In the genomic region with DNA sequence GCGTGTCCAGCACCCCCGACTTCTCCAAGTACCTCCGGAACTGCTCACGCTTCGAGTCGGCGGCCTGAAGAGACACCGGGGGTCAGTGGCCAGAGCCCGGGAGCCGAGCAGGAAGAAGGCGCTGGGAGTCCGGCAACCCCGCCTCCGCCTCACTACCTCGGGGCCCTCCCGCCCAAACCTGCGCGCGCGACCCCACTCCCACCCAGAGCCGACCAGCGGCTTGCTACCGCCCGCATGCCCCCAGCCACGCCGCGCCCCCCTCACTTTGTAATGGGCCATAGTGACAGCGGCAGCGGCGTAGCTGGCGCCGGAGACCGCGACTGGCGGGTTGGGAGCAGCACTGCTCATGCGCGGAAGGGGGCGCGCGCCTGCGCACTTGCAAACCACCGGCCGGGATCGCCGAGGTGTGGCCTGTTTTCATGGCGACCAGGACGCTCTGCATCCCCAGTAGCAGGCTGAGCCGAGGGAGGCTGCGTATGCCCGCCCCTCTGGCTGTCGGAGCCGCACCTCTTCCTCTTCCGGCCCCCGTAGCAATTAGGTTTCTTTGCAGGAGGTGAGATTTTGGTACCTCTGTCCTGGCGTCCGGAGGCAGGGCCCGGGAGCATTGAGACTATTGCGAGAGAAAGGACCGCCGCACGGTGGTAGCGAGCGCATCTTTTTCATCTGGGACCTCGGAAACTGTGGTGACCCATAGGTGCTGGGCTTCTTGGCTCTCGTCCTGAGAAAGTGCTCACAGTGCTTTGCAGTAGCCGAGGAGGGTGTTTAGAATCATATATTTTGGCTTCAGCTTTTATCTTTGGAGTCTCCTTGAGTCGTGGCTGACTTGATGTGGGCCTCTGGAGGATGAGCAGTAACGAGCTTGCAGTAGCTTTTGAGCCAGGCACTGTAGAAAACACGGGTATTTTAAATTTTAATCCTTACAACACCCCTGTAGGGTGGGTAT, we compare ENCODE assay signal across 8 cellular contexts. TPM values are rescaled to one million over a fixed set of nuclear protein-coding genes. Genes with fewer than 3 reads are reported as not detected.
DNase-seq lines count a peak whose midpoint lies in the region; ATAC-seq, FAIRE-seq and TF ChIP-seq lines count a peak whose summit lies in the region.

A gene with protein sequence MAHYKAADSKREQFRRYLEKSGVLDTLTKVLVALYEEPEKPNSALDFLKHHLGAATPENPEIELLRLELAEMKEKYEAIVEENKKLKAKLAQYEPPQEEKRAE (minus strand): TSS at position 322 of the 943 bp plus-strand sequence. CDS start 43 bp downstream, at position 279.

- DNase-seq in AG10803 (ENCODE audit: low read depth): peak; percentile 94
- DNase-seq in NCI-H460 (ENCODE audit: extremely low read depth, low read depth): peak; percentile 86
- peak; percentile 97 for DNase-seq in activated CD4-positive, CD25-positive, alpha-beta regulatory T cell treated with anti-CD3 and anti-CD28 coated beads, Interleukin-2, amount 50 U/mL, for 72 hours
- peak; percentile 99 for DNase-seq in cerebellum (ENCODE audit: low spot score)
- DNase-seq in keratinocyte (ENCODE audit: low read depth, low spot score): peak; percentile 86
- peak; percentile 96 to 97 for DNase-seq in stimulated activated CD4-positive, alpha-beta T cell treated with anti-CD3 and anti-CD28 coated beads, Interleukin-15, amount 100 ng/mL, for 1 hour (ENCODE audit: low read depth in 1 of 2, low spot score in 1 of 2)

- H4K20me1 ChIP-seq in keratinocyte (ENCODE audit: control insufficient read depth, extremely low read depth, insufficient read depth, low read length): no peaks in the 10 kb centered on the region

- H3K4me3 ChIP-seq in AG10803 (ENCODE audit: low read length) (peak within 1 kb of the TSS; percentile 92), keratinocyte (ENCODE audit: control insufficient read depth in 2 of 3, extremely low read depth in 1 of 3, insufficient read depth in 2 of 3, low read depth in 1 of 3, low read length in 3 of 3) (peak within 1 kb of the TSS; percentile 81 to 98 (median 97))

- peaks cover 16% of the 10 kb centered on the region for H3K4me1 ChIP-seq in keratinocyte (ENCODE audit: control insufficient read depth, extremely low read depth, insufficient read depth, low read length)

- no peaks in the 10 kb centered on the region for H3K9me1 ChIP-seq in keratinocyte (ENCODE audit: control insufficient read depth, extremely low read depth, insufficient read depth, low read length)

- H3K9ac ChIP-seq in keratinocyte (ENCODE audit: control insufficient read depth, extremely low read depth, insufficient read depth, low read length): peak within 1 kb of the TSS; percentile 79

- peak within 1 kb of the TSS; percentile 98 for H3K4me2 ChIP-seq in keratinocyte (ENCODE audit: control insufficient read depth, extremely low read depth, insufficient read depth, low read depth, low read length)

- dilution Hi-C loops in keratinocyte (cut with MboI; ENCODE audit: extremely low pct_ligation_motif_present, low sequenced_read_pairs): no loop called here

- peak; percentile 98 for ATAC-seq in GM19043 (IDR thresholded peaks at IDR 0.05; ENCODE audit: low read depth, unreplicated experiment)
- ATAC-seq in HG03378 (IDR thresholded peaks at IDR 0.05; ENCODE audit: unreplicated experiment): peak; percentile 91

- peak within 1 kb of the TSS; percentile 58 for H3K27ac ChIP-seq in keratinocyte (ENCODE audit: control insufficient read depth, insufficient read depth, low read length)

- H3K36me3 ChIP-seq in keratinocyte (ENCODE audit: control insufficient read depth in 2 of 2, extremely low read depth in 1 of 2, insufficient read depth in 2 of 2, low read length in 2 of 2): peaks cover 0 to 2% of the 10 kb centered on the region in 2 experiments

- H3K79me2 ChIP-seq in keratinocyte (ENCODE audit: control insufficient read depth, insufficient read depth, low read length): peaks cover 21% of the 10 kb centered on the region

- H3K9me3 ChIP-seq in keratinocyte (ENCODE audit: control insufficient read depth, low read depth, low read length): no peaks in the 10 kb centered on the region

- peak; percentile 58 for FAIRE-seq in keratinocyte (lab: Jason Lieb, UNC)

- H3K27me3 ChIP-seq in keratinocyte (ENCODE audit: control insufficient read depth, extremely low read depth, insufficient read depth, low read length): no peaks in the 10 kb centered on the region

- TF ChIP-seq CTCF in AG10803 (conservative IDR thresholded peaks at IDR 0.05; ENCODE audit: low read length): no peak
- TF ChIP-seq CTCF in keratinocyte (optimal IDR thresholded peaks at IDR 0.05 in 1 of 3, IDR thresholded peaks at IDR 0.05 in 1 of 3, conservative IDR thresholded peaks at IDR 0.05 in 1 of 3; ENCODE audit: extremely low read depth in 1 of 3, insufficient read depth in 2 of 3, low read length in 3 of 3): no peak

- peak within 1 kb of the TSS; percentile 97 for H2AFZ ChIP-seq in keratinocyte (ENCODE audit: control insufficient read depth, low read length)

RNA-seq across cellular contexts. Expression of the gene that starts here (rescaled TPM):
- 15.6 and 17.2 TPM in 2 replicates for total RNA-seq in NCI-H460 (2014; rRNA removed; shearing (Covaris generic))
- 20.5 and 38.0 TPM in 2 replicates for polyA plus RNA-seq in NCI-H460 (2014; cell fraction: nucleus; rRNA removed)
- total RNA-seq in cerebellum: 3.4 TPM
- polyA plus RNA-seq in keratinocyte: 22.4 to 39.9 TPM (median 23.9 TPM) in 3 replicates
- polyA plus RNA-seq in keratinocyte (2011; ENCODE audit: low read depth): 29.6 TPM
- 22.3 and 40.8 TPM in 2 replicates for polyA plus RNA-seq in keratinocyte (2011; cell fraction: cytosol; rRNA removed)
- polyA plus RNA-seq in keratinocyte (2011; cell fraction: nucleus; rRNA removed): 11.5 and 14.7 TPM in 2 replicates
- 16.3 and 23.2 TPM in 2 replicates for polyA plus RNA-seq in keratinocyte (2012; ENCODE audit: low replicate concordance)
- polyA minus RNA-seq in keratinocyte: 6.0 to 25.8 TPM (median 16.8 TPM) in 3 replicates
- polyA minus RNA-seq in keratinocyte (2011; cell fraction: cytosol; rRNA and poly(A)+ RNA removed): 11.5 TPM
- 5.4 and 7.0 TPM in 2 replicates for polyA minus RNA-seq in keratinocyte (2011; cell fraction: nucleus; rRNA and poly(A)+ RNA removed)

Comparison
In these comparisons a context has a peak if more than half of its experiments do, and no peak if none do; other contexts are left out.
1. Peak in every context shown above with its lines: DNase-seq, ATAC-seq, H3K4me3 ChIP-seq and H3K27ac ChIP-seq.